ENCODE assay signal across 13 cellular contexts in the genomic region with DNA sequence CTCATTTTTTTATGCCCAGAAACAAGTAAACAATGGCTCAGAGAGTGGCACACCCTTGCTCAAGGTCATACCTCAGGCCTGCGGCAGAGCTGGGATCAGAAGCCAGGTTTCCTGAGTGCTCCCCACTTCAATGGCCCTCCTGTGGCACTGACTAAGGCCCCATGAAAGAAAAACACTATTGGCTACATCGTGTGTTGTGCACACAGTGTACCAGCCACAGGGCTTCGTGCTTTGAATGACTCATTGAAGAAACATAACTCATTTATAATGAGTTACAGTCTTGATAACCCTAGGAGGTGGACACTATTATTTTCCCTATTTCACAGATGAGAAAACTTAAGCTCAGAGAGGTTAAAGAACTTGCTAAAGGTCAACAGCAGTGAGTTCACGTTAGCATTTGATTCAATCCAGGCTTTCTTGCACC.
DNase-seq lines count a peak whose midpoint lies in the region; ATAC-seq, FAIRE-seq and TF ChIP-seq lines count a peak whose summit lies in the region.
"Had no signal": no experiment of that assay in that cellular context is flagged by ENCODE, and none has a peak within 500 bp of the region (broad histone marks: within the 10 kb centered on the region; RNA-seq: fewer than 3 reads in every experiment).

No MANE protein-coding gene starts in this region.

- no peak for TF ChIP-seq CTCF in bronchial epithelial cell (IDR thresholded peaks at IDR 0.05; ENCODE audit: insufficient read depth, low read length, severe bottlenecking)

- H3K27ac Mint-ChIP-seq in T-helper 17 cell, result no peak overlapping the region
- H3K27ac Mint-ChIP-seq: CD4-positive, CD25-positive, alpha-beta regulatory T cell; naive thymus-derived CD8-positive, alpha-beta T cell had no signal

- no peak overlapping the region for H3K4me3 ChIP-seq in bronchial epithelial cell (ENCODE audit: low read depth, low read length)
- H3K4me3 ChIP-seq: spleen had no signal

- no peaks in the 10 kb centered on the region for H3K36me3 ChIP-seq in bronchial epithelial cell (ENCODE audit: control insufficient read depth, insufficient read depth, low read length)
- H3K36me3 ChIP-seq: spleen had no signal

- no peak for ATAC-seq in T-helper 17 cell
- no peak for ATAC-seq in GM21723 (IDR thresholded peaks at IDR 0.05; ENCODE audit: unreplicated experiment)
- ATAC-seq: naive thymus-derived CD8-positive, alpha-beta T cell; Panc1 had no signal

- no peaks in the 10 kb centered on the region for H3K4me1 Mint-ChIP-seq in T-helper 17 cell
- H3K4me1 Mint-ChIP-seq: CD4-positive, CD25-positive, alpha-beta regulatory T cell had no signal

- peak; percentile 74 for DNase-seq in Caki2 (ENCODE audit: low read depth)
- peak; percentile 33 to 68 for DNase-seq in NCI-H187 (lab: John Stamatoyannopoulos, UW)
- peak; percentile 50 for DNase-seq in bronchial epithelial cell (ENCODE audit: low read depth)
- DNase-seq in lung microvascular endothelial cell (ENCODE audit: low read depth in 2 of 2), result peak; percentile 52 to 65
- DNase-seq in NCI-H1436 treated with DMSO at 0.1 percent for 48 hours (lab: John Stamatoyannopoulos, UW), result no peak
- no peak for DNase-seq in effector CD8-positive, alpha-beta T cell (lab: John Stamatoyannopoulos, UW)
- no peak for DNase-seq in T-helper 17 cell
- DNase-seq: CD4-positive, CD25-positive, alpha-beta regulatory T cell; cortex of kidney; naive thymus-derived CD8-positive, alpha-beta T cell; spleen had no signal

- FAIRE-seq in bronchial epithelial cell (lab: Jason Lieb, UNC), result no peak

- no peaks in the 10 kb centered on the region for H3K9me3 ChIP-seq in T-helper 17 cell (ENCODE audit: control insufficient read depth, low read length, poor library complexity, severe bottlenecking)
- H3K9me3 ChIP-seq: spleen had no signal

- peaks cover 65% of the 10 kb centered on the region for H3K27me3 Mint-ChIP-seq in T-helper 17 cell

- H3K36me3 Mint-ChIP-seq in T-helper 17 cell (ENCODE audit: low read depth), result no peaks in the 10 kb centered on the region
- H3K36me3 Mint-ChIP-seq: CD4-positive, CD25-positive, alpha-beta regulatory T cell; naive thymus-derived CD8-positive, alpha-beta T cell had no signal

- no peaks in the 10 kb centered on the region for H3K27me3 ChIP-seq in bronchial epithelial cell (ENCODE audit: control insufficient read depth, insufficient read depth, low read length)

- no peak overlapping the region for H3K4me3 Mint-ChIP-seq in T-helper 17 cell
- H3K4me3 Mint-ChIP-seq: naive thymus-derived CD8-positive, alpha-beta T cell had no signal

- in situ Hi-C loops in Caki2 (cut with HindIII; ENCODE audit: low pct_unique_long_range_greater_than_20kb, low sequenced_read_pairs), result no loop called here

Comparison
In these comparisons a context has a peak if more than half of its experiments do, and no peak if none do; other contexts are left out.
1. DNase-seq: peak in Caki2 (single experiment), NCI-H187 (2 of 2), bronchial epithelial cell (single experiment) and lung microvascular endothelial cell (2 of 2); none in NCI-H1436 treated with DMSO at 0.1 percent for 48 hours (single experiment), effector CD8-positive, alpha-beta T cell (single experiment) and T-helper 17 cell (0 of 3).